24 cellular contexts compared by ENCODE assay signal in the genomic region with DNA sequence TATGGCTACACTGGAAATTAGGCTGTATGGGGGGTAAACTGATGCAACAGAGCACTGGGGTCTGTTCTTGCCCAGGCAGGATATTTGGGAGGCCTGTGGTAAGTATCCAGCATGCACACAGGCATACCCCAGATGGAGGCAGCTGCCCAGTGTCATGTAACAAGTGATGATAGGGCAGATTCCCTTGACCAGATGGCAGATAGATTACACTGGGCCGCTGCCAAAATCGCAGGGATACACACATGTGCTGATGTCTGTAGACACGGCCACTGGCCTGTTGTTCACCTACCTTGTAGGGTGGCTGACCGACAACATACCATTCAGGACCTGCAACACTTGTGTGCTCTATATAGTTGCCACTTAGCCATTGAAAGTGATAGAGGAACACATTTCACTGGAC.
"Had no signal": no experiment of that assay in that cellular context is flagged by ENCODE, and none has a peak within 500 bp of the region (broad histone marks: within the 10 kb centered on the region; RNA-seq: fewer than 3 reads in every experiment).

No MANE protein-coding gene starts in this region.

- H3K27me3 Mint-ChIP-seq: dendritic cell treated with granulocyte-macrophage colony-stimulating factor and Interleukin-4, amounts not matched to agents 40 ng/mL and 50 ng/mL, for 4 days; stimulated activated naive CD8-positive, alpha-beta T cell treated with anti-CD3 and anti-CD28 coated beads, Interleukin-15, Interleukin-2, amounts not matched to agents 100 ng/mL and 50 ng/mL, for 24 hours had no signal

- H3K4me3 Mint-ChIP-seq: activated naive CD4-positive, alpha-beta T cell treated with anti-CD3 and anti-CD28 coated beads, Interleukin-2, amount 50 U/mL, for 24 hours; brain; dendritic cell treated with granulocyte-macrophage colony-stimulating factor and Interleukin-4, amounts not matched to agents 40 ng/mL and 50 ng/mL, for 4 days; immature natural killer cell; natural killer cell; stimulated activated naive CD8-positive, alpha-beta T cell treated with anti-CD3 and anti-CD28 coated beads, Interleukin-15, Interleukin-2, amounts not matched to agents 100 ng/mL and 50 ng/mL, for 24 hours; T-helper 17 cell had no signal

- H3K36me3 Mint-ChIP-seq: activated naive CD4-positive, alpha-beta T cell treated with anti-CD3 and anti-CD28 coated beads, Interleukin-2, amount 50 U/mL, for 24 hours; brain; immature natural killer cell; natural killer cell had no signal

- DNase-seq: activated CD4-positive, alpha-beta T cell treated with anti-CD3 and anti-CD28 coated beads for 4 hours; activated CD4-positive, alpha-beta T cell treated with anti-CD3 and anti-CD28 coated beads, Interleukin-2, amount 50 U/mL, for 48 hours; activated CD4-positive, CD25-positive, alpha-beta regulatory T cell; activated gamma-delta T cell; anterior cingulate cortex; effector CD4-positive, alpha-beta T cell; foreskin melanocyte; immature natural killer cell; left lung; natural killer cell; ovary; stimulated activated CD4-positive, alpha-beta T cell treated with anti-CD3 and anti-CD28 coated beads, Interleukin-4, amount 100 ng/mL, for 24 hours; substantia nigra; T-helper 17 cell; thyroid gland; upper lobe of right lung had no signal

- H3K4me2 ChIP-seq: hepatocyte had no signal

- H2AFZ ChIP-seq: hepatocyte had no signal

- H3K4me1 Mint-ChIP-seq: activated naive CD4-positive, alpha-beta T cell treated with anti-CD3 and anti-CD28 coated beads, Interleukin-2, amount 50 U/mL, for 24 hours; brain; immature natural killer cell; natural killer cell; T-helper 17 cell had no signal

- H3K9me3 ChIP-seq: left lung, ovary, prostate gland, right atrium auricular region, thyroid gland, upper lobe of right lung had no signal

- H3K4me3 ChIP-seq: hepatocyte, left lung, lung, ovary, prostate gland, right atrium auricular region, thyroid gland, upper lobe of right lung had no signal

- H3K36me3 ChIP-seq: left lung, ovary, prostate gland, right atrium auricular region, thyroid gland, upper lobe of right lung had no signal

- H3K27ac Mint-ChIP-seq: activated naive CD4-positive, alpha-beta T cell treated with anti-CD3 and anti-CD28 coated beads, Interleukin-2, amount 50 U/mL, for 24 hours; brain; dendritic cell treated with granulocyte-macrophage colony-stimulating factor and Interleukin-4, amounts not matched to agents 40 ng/mL and 50 ng/mL, for 4 days; immature natural killer cell; natural killer cell; stimulated activated naive CD8-positive, alpha-beta T cell treated with anti-CD3 and anti-CD28 coated beads, Interleukin-15, Interleukin-2, amounts not matched to agents 100 ng/mL and 50 ng/mL, for 24 hours; T-helper 17 cell had no signal

- H3K27ac ChIP-seq: hepatocyte, left lung, ovary, prostate gland, right atrium auricular region, thyroid gland, upper lobe of right lung had no signal

- H3K9me3 Mint-ChIP-seq: activated naive CD4-positive, alpha-beta T cell treated with anti-CD3 and anti-CD28 coated beads, Interleukin-2, amount 50 U/mL, for 24 hours; brain; dendritic cell treated with granulocyte-macrophage colony-stimulating factor and Interleukin-4, amounts not matched to agents 40 ng/mL and 50 ng/mL, for 4 days; natural killer cell; stimulated activated naive CD8-positive, alpha-beta T cell treated with anti-CD3 and anti-CD28 coated beads, Interleukin-15, Interleukin-2, amounts not matched to agents 100 ng/mL and 50 ng/mL, for 24 hours had no signal

- H3K27me3 ChIP-seq: left lung, ovary, right atrium auricular region, thyroid gland, upper lobe of right lung had no signal

- ATAC-seq: left lung, natural killer cell, T-helper 17 cell, upper lobe of right lung had no signal

- H3K4me1 ChIP-seq: left lung, prostate gland, right atrium auricular region, thyroid gland, upper lobe of right lung had no signal
